ENCODE assay signal across 9 cellular contexts in the genomic region with DNA sequence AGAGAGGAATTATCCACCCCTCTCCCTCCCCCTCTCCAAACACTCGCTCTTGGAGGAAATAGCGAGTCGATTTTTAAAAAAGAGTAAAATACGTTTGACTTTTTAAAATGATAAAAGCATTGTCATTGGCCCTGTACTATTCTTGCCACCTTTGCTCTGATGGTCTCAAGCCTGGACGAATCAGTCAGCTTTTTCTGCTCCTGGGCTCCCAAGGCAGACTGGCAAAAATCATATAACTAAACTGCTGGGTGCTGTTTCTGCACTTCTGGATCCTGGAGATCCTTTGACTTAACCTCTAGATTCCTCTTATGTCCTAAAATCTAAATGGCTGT. TPM values are rescaled to one million over a fixed set of nuclear protein-coding genes. Genes with fewer than 3 reads are reported as not detected.
DNase-seq lines count a peak whose midpoint lies in the region; ATAC-seq and TF ChIP-seq lines count a peak whose summit lies in the region.
"Had no signal": no experiment of that assay in that cellular context is flagged by ENCODE, and none has a peak within 500 bp of the region (broad histone marks: within the 10 kb centered on the region; RNA-seq: fewer than 3 reads in every experiment).

No MANE protein-coding gene starts in this region.

- no peak for ATAC-seq in CD4-positive, CD25-positive, alpha-beta regulatory T cell (ENCODE audit: low read depth in 2 of 2)

- H3K27ac ChIP-seq in CD4-positive, CD25-positive, alpha-beta regulatory T cell (ENCODE audit: insufficient read depth, low read length, poor library complexity, severe bottlenecking), result no peak overlapping the region
- H3K27ac ChIP-seq in right atrium auricular region (peak overlapping the region in 1 of 2 donors; percentile 27), PC-9 (no peak overlapping the region)

- POLR2A ChIA-PET in PC-9 (lab: Charles Lee; ENCODE audit: unreplicated experiment), result interaction anchor here (0.7 kb wide), 1 partner anchor 582 kb away, joined by 4 read pairs; no protein-coding TSS in a partner anchor

- peak overlapping the region; percentile 84 to 95 (median 88) for H3K4me3 Mint-ChIP-seq in CD4-positive, CD25-positive, alpha-beta regulatory T cell

- H3K27ac Mint-ChIP-seq in CD4-positive, CD25-positive, alpha-beta regulatory T cell, result no peak overlapping the region

- TF ChIP-seq CTCF in WI38 (IDR thresholded peaks at IDR 0.05; ENCODE audit: low read depth, low read length) (no peak), right atrium auricular region (IDR thresholded peaks at IDR 0.05) (no peak), retinal pigment epithelial cell (conservative IDR thresholded peaks at IDR 0.05; ENCODE audit: low read depth, low read length) (no peak), PC-9 (conservative IDR thresholded peaks at IDR 0.05) (no peak)

- H2AFZ ChIP-seq in PC-9, result no peak overlapping the region

- CTCF ChIA-PET in PC-9 (lab: Charles Lee), result interaction anchor here (0.6 kb wide), 1 partner anchor 125 kb away, joined by 5 read pairs; no protein-coding TSS in a partner anchor

- H3K79me2 ChIP-seq in PC-9 (ENCODE audit: low read depth), result no peaks in the 10 kb centered on the region

- no peak overlapping the region for H3K4me2 ChIP-seq in PC-9

- no peaks in the 10 kb centered on the region for H3F3A ChIP-seq in PC-9 (ENCODE audit: insufficient read depth, low read depth)

- intact Hi-C loops in PC-9 (cut with micrococcal nuclease; ENCODE audit: unreplicated experiment), result loop anchor here (5.0 kb wide), 1 partner anchor 205 kb away; no protein-coding TSS in a partner anchor

- peaks cover 63% of the 10 kb centered on the region for H3K27me3 Mint-ChIP-seq in CD4-positive, CD25-positive, alpha-beta regulatory T cell

- H3K9me3 ChIP-seq in CD4-positive, CD25-positive, alpha-beta regulatory T cell (ENCODE audit: control insufficient read depth in 2 of 2, low read length in 2 of 2), result no peaks in the 10 kb centered on the region
- H3K9me3 ChIP-seq in right atrium auricular region, result no peaks in the 10 kb centered on the region
- no peaks in the 10 kb centered on the region for H3K9me3 ChIP-seq in PC-9 (ENCODE audit: insufficient read depth, low read depth)

- H4K20me1 ChIP-seq in PC-9 (ENCODE audit: insufficient read depth), result no peaks in the 10 kb centered on the region

- peaks cover 15% of the 10 kb centered on the region for H3K4me1 ChIP-seq in CD4-positive, CD25-positive, alpha-beta regulatory T cell (ENCODE audit: control insufficient read depth, insufficient read depth, low read length, poor library complexity, severe bottlenecking)
- H3K4me1 ChIP-seq in right atrium auricular region, result peaks cover 0 to 9% of the 10 kb centered on the region in 2 donors
- peaks cover 5% of the 10 kb centered on the region; the same call in 1 of the 2 replicates for H3K4me1 ChIP-seq in PC-9 (replicated peaks; ENCODE audit: insufficient read depth)

- peaks cover 29% of the 10 kb centered on the region for H3K27me3 ChIP-seq in CD4-positive, CD25-positive, alpha-beta regulatory T cell (ENCODE audit: control insufficient read depth, insufficient read depth, low read length)
- no peaks in the 10 kb centered on the region for H3K27me3 ChIP-seq in right atrium auricular region
- H3K27me3 ChIP-seq in PC-9 (ENCODE audit: insufficient read depth, low read depth), result no peaks in the 10 kb centered on the region

- H3K9me2 ChIP-seq in PC-9 (ENCODE audit: insufficient read depth), result no peaks in the 10 kb centered on the region

- no peaks in the 10 kb centered on the region for H3K36me3 Mint-ChIP-seq in CD4-positive, CD25-positive, alpha-beta regulatory T cell

- H3K36me3 ChIP-seq in CD4-positive, CD25-positive, alpha-beta regulatory T cell (ENCODE audit: control insufficient read depth, insufficient read depth, low read length), result no peaks in the 10 kb centered on the region
- H3K36me3 ChIP-seq in right atrium auricular region, result no peaks in the 10 kb centered on the region
- H3K36me3 ChIP-seq in PC-9 (ENCODE audit: low read depth), result no peaks in the 10 kb centered on the region

- BruUV-seq in PC-9 (replicated peaks; lab: Mats Ljungman, UMichigan), result no TSS peak

- H3K4me1 Mint-ChIP-seq in CD4-positive, CD25-positive, alpha-beta regulatory T cell, result peaks cover 0 to 37% (median 22%) of the 10 kb centered on the region in 4 donors

- DNase-seq in CD4-positive, CD25-positive, alpha-beta regulatory T cell, result no peak
- DNase-seq in right atrium auricular region (ENCODE audit: low spot score) (no peak), retinal pigment epithelial cell (ENCODE audit: low read depth) (no peak), PC-9 (no peak), NCI-H2081 (lab: John Stamatoyannopoulos, UW) (no peak), kidney tubule cell (ENCODE audit: low spot score) (no peak), islet precursor cell (no peak)
- DNase-seq: NCI-H1092 had no signal

- peaks cover 0 to 5% (median 0%) of the 10 kb centered on the region in 7 donors for H3K9me3 Mint-ChIP-seq in CD4-positive, CD25-positive, alpha-beta regulatory T cell

- no peak overlapping the region for H3K4me3 ChIP-seq in CD4-positive, CD25-positive, alpha-beta regulatory T cell (ENCODE audit: low read depth, low read length)
- H3K4me3 ChIP-seq in WI38 (ENCODE audit: low read depth, low read length) (peak overlapping the region; percentile 94), right atrium auricular region (peak overlapping the region; percentile 9 to 97), retinal pigment epithelial cell (ENCODE audit: low read length) (peak overlapping the region; percentile 0), PC-9 (no peak overlapping the region)

RNA-seq across cellular contexts. Expression of a gene that starts 1.7 kb away (rescaled TPM):
- 1.2 TPM for total RNA-seq in CD4-positive, CD25-positive, alpha-beta regulatory T cell
- polyA plus RNA-seq in CD4-positive, CD25-positive, alpha-beta regulatory T cell, result under 1 TPM in 2 of 4 donors, not detected in 2; 0.15 to 0.24 TPM
- total RNA-seq in right atrium auricular region, result 1 to 10 TPM; 9.0 to 9.3 TPM
- 11.0 and 14.9 TPM in 2 replicates for total RNA-seq in PC-9 (2021)

Comparison
In these comparisons a context has a peak if more than half of its experiments do, and no peak if none do; other contexts are left out.
1. H3K4me3 ChIP-seq: peak in WI38 (single experiment), right atrium auricular region (2 of 2) and retinal pigment epithelial cell (single experiment); none in CD4-positive, CD25-positive, alpha-beta regulatory T cell (single experiment) and PC-9 (single experiment).